Comparison of ENCODE assay signal across 1 cellular context in the genomic region with DNA sequence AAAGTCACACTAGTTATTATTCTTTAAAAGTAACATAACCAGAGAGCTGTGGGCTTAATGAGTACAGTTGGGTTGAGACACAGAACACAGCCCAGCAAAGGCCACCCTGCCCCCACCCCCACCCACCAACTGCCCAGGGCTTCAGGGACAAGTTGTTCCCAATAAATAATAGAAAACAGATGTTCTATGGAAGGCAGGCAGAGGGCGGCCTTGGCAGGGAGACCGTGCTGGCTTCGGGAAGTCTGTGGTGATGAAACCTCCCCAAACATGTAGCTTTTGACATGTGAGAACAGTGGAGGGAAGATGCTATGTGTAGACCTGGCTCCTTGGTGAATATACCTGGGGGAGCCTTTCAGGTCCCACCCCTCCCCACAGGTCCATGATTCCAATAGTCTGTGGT.
TF ChIP-seq lines count a peak whose summit lies in the region.

No MANE protein-coding gene starts in this region.

TF ChIP-seq in HepG2, 621 proteins besides CTCF, POLR2A, EP300 and RAD21:
- TF ChIP-seq STAG1 (CRISPR knock-in tag; IDR thresholded peaks at IDR 0.05) (peak; percentile 15; the same call in 1 of the 2 replicates), BRD4 (CRISPR knock-in tag; IDR thresholded peaks at IDR 0.05) (no peak)
TF ChIP-seq in HepG2: peak in this region for 1.
